In the genomic region with DNA sequence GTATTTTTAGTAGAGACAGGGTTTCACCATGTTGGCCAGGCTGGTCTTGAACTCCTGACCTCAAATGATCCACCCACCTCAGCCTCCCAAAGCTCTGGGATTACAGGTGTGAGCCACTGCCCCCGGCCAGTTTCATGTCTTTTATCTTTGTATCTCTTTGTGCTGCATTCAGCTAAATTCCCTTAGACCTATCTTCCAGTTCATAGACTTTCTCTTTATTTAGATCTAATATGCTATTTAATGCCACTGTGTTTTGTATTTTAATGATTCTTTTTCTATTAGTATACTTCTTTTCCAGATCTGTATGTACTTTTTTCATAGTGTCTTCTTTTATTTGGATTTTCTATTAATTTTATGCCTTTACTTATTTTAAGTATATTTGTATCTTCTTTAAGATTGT, we compare ENCODE assay signal across 11 cellular contexts.
"Had no signal": no experiment of that assay in that cellular context is flagged by ENCODE, and none has a peak within 500 bp of the region (broad histone marks: within the 10 kb centered on the region; RNA-seq: fewer than 3 reads in every experiment).

No MANE protein-coding gene starts in this region.

- H3K4me1 ChIP-seq: HAP-1 had no signal

- H3K4me3 ChIP-seq: GM23248, GM23338, HAP-1 had no signal

- ATAC-seq: GM23338, HCT116 had no signal

- H3K27ac ChIP-seq: GM23248 had no signal

- H3K4me2 ChIP-seq: GM23338 had no signal

- H3K9ac ChIP-seq: GM23248 had no signal

- H2AFZ ChIP-seq: GM23248, GM23338 had no signal

- FAIRE-seq: H1, H54 had no signal

- H3K36me3 ChIP-seq: HAP-1 had no signal

- DNase-seq: GM23248, GOT3, H7, H9, HCEC 1CT, HFFc6 had no signal
